ENCODE assay signal across 8 cellular contexts in genomic region chr1:32972814-32973428, GRCh38. TPM values are rescaled to one million over a fixed set of nuclear protein-coding genes. Genes with fewer than 3 reads are reported as not detected.
DNase-seq lines count a peak whose midpoint lies in the region; ATAC-seq and TF ChIP-seq lines count a peak whose summit lies in the region.

No MANE protein-coding gene starts in this region.

- intact Hi-C loops in colonic mucosa (cut with DNase I) (no loop called here), left lung (cut with DNase I) (no loop called here)

- H3K9ac ChIP-seq in colonic mucosa (ENCODE audit: low read depth in 2 of 2, low read length in 2 of 2) = peak overlapping the region; percentile 47 to 58

- DNase-seq in activated T-cell treated with anti-CD3 and anti-CD28 coated beads, Interleukin-2, amount 50 U/mL, for 24 hours = peak; percentile 52
- no peak for DNase-seq in activated T-cell treated with anti-CD3 and anti-CD28 coated beads, Interleukin-2, amount 50 U/mL, for 1 hour
- DNase-seq in NCI-H748 (lab: John Stamatoyannopoulos, UW; ENCODE audit: unreplicated experiment) (peak; percentile 88), colonic mucosa (peak; percentile 69), left lung (peak; percentile 81 to 90), HCEC 1CT (no peak)
- no peak for DNase-seq in stimulated activated effector memory CD8-positive, alpha-beta T cell treated with anti-CD3 and anti-CD28 coated beads, Interleukin-12 subunit alpha, Interleukin-12 subunit beta, amount 100 ng/mL, for 72 hours (ENCODE audit: low spot score in 2 of 2)

- peaks cover 2% of the 10 kb centered on the region for H3K9me3 Mint-ChIP-seq in activated T-cell treated with anti-CD3 and anti-CD28 coated beads, Interleukin-2, amount 50 U/mL, for 24 hours
- peaks cover 2% of the 10 kb centered on the region for H3K9me3 Mint-ChIP-seq in stimulated activated effector memory CD8-positive, alpha-beta T cell treated with anti-CD3 and anti-CD28 coated beads, Interleukin-12 subunit alpha, Interleukin-12 subunit beta, amount 100 ng/mL, for 72 hours

- TF ChIP-seq CTCF in colonic mucosa (IDR thresholded peaks at IDR 0.05) (no peak), left lung (IDR thresholded peaks at IDR 0.05) (no peak)

- peak overlapping the region; percentile 68 for H3K4me3 Mint-ChIP-seq in activated T-cell treated with anti-CD3 and anti-CD28 coated beads, Interleukin-2, amount 50 U/mL, for 24 hours
- peak overlapping the region; percentile 28 for H3K4me3 Mint-ChIP-seq in stimulated activated effector memory CD8-positive, alpha-beta T cell treated with anti-CD3 and anti-CD28 coated beads, Interleukin-12 subunit alpha, Interleukin-12 subunit beta, amount 100 ng/mL, for 72 hours

- H3K9me3 ChIP-seq in colonic mucosa (no peaks in the 10 kb centered on the region), left lung (no peaks in the 10 kb centered on the region)

- peaks cover 25% of the 10 kb centered on the region for H3K27me3 Mint-ChIP-seq in activated T-cell treated with anti-CD3 and anti-CD28 coated beads, Interleukin-2, amount 50 U/mL, for 24 hours

- peaks cover 24% of the 10 kb centered on the region for H3K4me1 Mint-ChIP-seq in activated T-cell treated with anti-CD3 and anti-CD28 coated beads, Interleukin-2, amount 50 U/mL, for 24 hours (ENCODE audit: low read depth)
- peaks cover 36% of the 10 kb centered on the region for H3K4me1 Mint-ChIP-seq in stimulated activated effector memory CD8-positive, alpha-beta T cell treated with anti-CD3 and anti-CD28 coated beads, Interleukin-12 subunit alpha, Interleukin-12 subunit beta, amount 100 ng/mL, for 72 hours

- H3K4me1 ChIP-seq in colonic mucosa = no peaks in the 10 kb centered on the region
- peaks cover 0 to 26% of the 10 kb centered on the region in 2 donors for H3K4me1 ChIP-seq in left lung

- peak overlapping the region; percentile 49 for H3K4me3 ChIP-seq in colonic mucosa
- peak overlapping the region; percentile 42 to 45 for H3K4me3 ChIP-seq in left lung

- no peak overlapping the region for H3K27ac Mint-ChIP-seq in activated T-cell treated with anti-CD3 and anti-CD28 coated beads, Interleukin-2, amount 50 U/mL, for 24 hours
- H3K27ac Mint-ChIP-seq in stimulated activated effector memory CD8-positive, alpha-beta T cell treated with anti-CD3 and anti-CD28 coated beads, Interleukin-12 subunit alpha, Interleukin-12 subunit beta, amount 100 ng/mL, for 72 hours = no peak overlapping the region

- no peaks in the 10 kb centered on the region for H3K27me3 ChIP-seq in colonic mucosa
- peaks cover 0 to 14% of the 10 kb centered on the region in 2 donors for H3K27me3 ChIP-seq in left lung

- H3K27ac ChIP-seq in colonic mucosa (no peak overlapping the region), left lung (peak overlapping the region; percentile 63 to 77)

- H3K36me3 Mint-ChIP-seq in activated T-cell treated with anti-CD3 and anti-CD28 coated beads, Interleukin-2, amount 50 U/mL, for 24 hours (ENCODE audit: low read depth) = no peaks in the 10 kb centered on the region
- no peaks in the 10 kb centered on the region for H3K36me3 Mint-ChIP-seq in stimulated activated effector memory CD8-positive, alpha-beta T cell treated with anti-CD3 and anti-CD28 coated beads, Interleukin-12 subunit alpha, Interleukin-12 subunit beta, amount 100 ng/mL, for 72 hours

- no peaks in the 10 kb centered on the region for H3K36me3 ChIP-seq in colonic mucosa
- no peaks in the 10 kb centered on the region for H3K36me3 ChIP-seq in left lung

- ATAC-seq in left lung (peak; percentile 97), GM21423 (IDR thresholded peaks at IDR 0.05; ENCODE audit: unreplicated experiment) (no peak)
- no peak for ATAC-seq in stimulated activated effector memory CD8-positive, alpha-beta T cell treated with anti-CD3 and anti-CD28 coated beads, Interleukin-12 subunit alpha, Interleukin-12 subunit beta, amount 100 ng/mL, for 72 hours

RNA-seq across cellular contexts. Expression of gene RNF19B, which starts 8.3 kb away (rescaled TPM):
- total RNA-seq in colonic mucosa (100 to 1,000 TPM in 1 of 2 donors, 10 to 100 TPM in 1; 44.4 to 106 TPM), left lung (10 to 100 TPM; 37.8 to 46.0 TPM)

Comparison
In these comparisons a context has a peak if more than half of its experiments do, and no peak if none do; other contexts are left out.
1. DNase-seq: peak in activated T-cell treated with anti-CD3 and anti-CD28 coated beads, Interleukin-2, amount 50 U/mL, for 24 hours (single experiment), NCI-H748 (single experiment), colonic mucosa (single experiment) and left lung (2 of 2); none in activated T-cell treated with anti-CD3 and anti-CD28 coated beads, Interleukin-2, amount 50 U/mL, for 1 hour (single experiment), stimulated activated effector memory CD8-positive, alpha-beta T cell treated with anti-CD3 and anti-CD28 coated beads, Interleukin-12 subunit alpha, Interleukin-12 subunit beta, amount 100 ng/mL, for 72 hours (0 of 2) and HCEC 1CT (single experiment).